Comparison of ENCODE assay signal across 2 cellular contexts in the genomic region with DNA sequence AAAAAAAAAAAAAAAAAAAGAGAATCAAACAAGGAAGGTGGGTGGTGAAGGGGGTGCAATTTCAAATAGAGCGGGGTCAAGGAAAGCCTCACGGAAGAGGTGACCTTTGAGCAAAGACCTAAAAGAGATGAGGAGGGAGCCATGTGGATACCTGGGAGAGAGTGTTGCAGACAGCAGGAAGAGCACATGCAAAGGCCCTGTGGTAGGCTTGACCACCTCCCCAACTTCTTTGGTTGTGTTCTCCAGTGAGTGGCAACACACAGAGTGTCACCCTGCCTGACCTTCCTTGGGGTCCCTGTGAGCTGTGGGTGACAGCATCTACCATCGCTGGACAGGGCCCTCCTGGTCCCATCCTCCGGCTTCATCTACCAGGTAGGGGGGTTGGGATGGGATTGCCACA.
TF ChIP-seq lines count a peak whose summit lies in the region.

No MANE protein-coding gene starts in this region.

TF ChIP-seq in HEK293, 187 proteins besides CTCF, POLR2A, EP300 and RAD21:
- peak; percentile 98 for TF ChIP-seq ZNF623 (tag by site-specific recombination; IDR thresholded peaks at IDR 0.05)
- TF ChIP-seq ZBTB17 (tag by site-specific recombination; IDR thresholded peaks at IDR 0.05) = no peak

TF ChIP-seq in K562, 482 proteins besides CTCF, POLR2A, EP300 and RAD21:
- no peak for TF ChIP-seq ZBTB8A (IDR thresholded peaks at IDR 0.05; ENCODE audit: partially characterized antibody)
- no peak for TF ChIP-seq ZNF134 (CRISPR knock-in tag; conservative IDR thresholded peaks at IDR 0.05)
- 0 out of 4 replicates have a peak, but pooled peaks of 1 of the 2 experiments have one; percentile 16 for TF ChIP-seq KDM1A (IDR thresholded peaks at IDR 0.05)
- peak; percentile 39; the same call in 1 of the 2 replicates for TF ChIP-seq BCOR (IDR thresholded peaks at IDR 0.05)
- TF ChIP-seq SMARCA5 (IDR thresholded peaks at IDR 0.05) = peak; percentile 23; the same call in 1 of the 2 replicates
- no peak for TF ChIP-seq ZC3H11A (IDR thresholded peaks at IDR 0.05; ENCODE audit: low read depth, low read length)
- TF ChIP-seq TCFL5 (CRISPR knock-in tag; conservative IDR thresholded peaks at IDR 0.05) = no peak
- peak; percentile 96 for TF ChIP-seq RBM25 (IDR thresholded peaks at IDR 0.05; ENCODE audit: low read depth, low read length, severe bottlenecking)
